Comparison of ENCODE assay signal across 1 cellular context in the genomic region with DNA sequence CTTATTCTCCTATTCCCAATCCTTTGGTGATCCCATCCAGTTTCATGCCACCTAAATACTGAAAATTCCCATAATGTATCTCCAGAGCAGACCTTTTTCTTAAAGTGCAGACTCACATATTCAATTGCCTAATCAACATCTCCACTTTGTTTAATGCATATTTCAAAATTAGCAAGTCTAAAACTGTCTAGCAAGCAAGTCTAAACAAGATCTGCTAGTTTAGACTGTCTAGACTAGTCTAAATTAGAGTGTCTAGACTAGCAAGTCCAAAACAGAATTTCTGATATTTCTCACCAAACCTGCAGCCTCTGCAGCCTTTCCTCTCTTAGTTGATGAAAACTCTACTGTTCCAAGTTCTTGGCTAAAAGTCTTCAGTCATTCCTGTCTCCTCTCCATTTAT.
TF ChIP-seq lines count a peak whose summit lies in the region.

No MANE protein-coding gene starts in this region.

TF ChIP-seq in GM23338, 12 proteins besides CTCF, POLR2A, EP300 and RAD21:
- TF ChIP-seq ZNF462 (CRISPR knock-in tag; IDR thresholded peaks at IDR 0.05), result no peak
- TF ChIP-seq CREB1 (CRISPR knock-in tag; IDR thresholded peaks at IDR 0.05; ENCODE audit: low read depth), result no peak
- no peak for TF ChIP-seq POLR2AphosphoS5 (IDR thresholded peaks at IDR 0.05; ENCODE audit: low read depth)
- TF ChIP-seq STAT1 (IDR thresholded peaks at IDR 0.05; ENCODE audit: unreplicated experiment), result no peak
- TF ChIP-seq NANOG (IDR thresholded peaks at IDR 0.05; ENCODE audit: borderline replicate concordance), result no peak
- TF ChIP-seq, protein P1, sequence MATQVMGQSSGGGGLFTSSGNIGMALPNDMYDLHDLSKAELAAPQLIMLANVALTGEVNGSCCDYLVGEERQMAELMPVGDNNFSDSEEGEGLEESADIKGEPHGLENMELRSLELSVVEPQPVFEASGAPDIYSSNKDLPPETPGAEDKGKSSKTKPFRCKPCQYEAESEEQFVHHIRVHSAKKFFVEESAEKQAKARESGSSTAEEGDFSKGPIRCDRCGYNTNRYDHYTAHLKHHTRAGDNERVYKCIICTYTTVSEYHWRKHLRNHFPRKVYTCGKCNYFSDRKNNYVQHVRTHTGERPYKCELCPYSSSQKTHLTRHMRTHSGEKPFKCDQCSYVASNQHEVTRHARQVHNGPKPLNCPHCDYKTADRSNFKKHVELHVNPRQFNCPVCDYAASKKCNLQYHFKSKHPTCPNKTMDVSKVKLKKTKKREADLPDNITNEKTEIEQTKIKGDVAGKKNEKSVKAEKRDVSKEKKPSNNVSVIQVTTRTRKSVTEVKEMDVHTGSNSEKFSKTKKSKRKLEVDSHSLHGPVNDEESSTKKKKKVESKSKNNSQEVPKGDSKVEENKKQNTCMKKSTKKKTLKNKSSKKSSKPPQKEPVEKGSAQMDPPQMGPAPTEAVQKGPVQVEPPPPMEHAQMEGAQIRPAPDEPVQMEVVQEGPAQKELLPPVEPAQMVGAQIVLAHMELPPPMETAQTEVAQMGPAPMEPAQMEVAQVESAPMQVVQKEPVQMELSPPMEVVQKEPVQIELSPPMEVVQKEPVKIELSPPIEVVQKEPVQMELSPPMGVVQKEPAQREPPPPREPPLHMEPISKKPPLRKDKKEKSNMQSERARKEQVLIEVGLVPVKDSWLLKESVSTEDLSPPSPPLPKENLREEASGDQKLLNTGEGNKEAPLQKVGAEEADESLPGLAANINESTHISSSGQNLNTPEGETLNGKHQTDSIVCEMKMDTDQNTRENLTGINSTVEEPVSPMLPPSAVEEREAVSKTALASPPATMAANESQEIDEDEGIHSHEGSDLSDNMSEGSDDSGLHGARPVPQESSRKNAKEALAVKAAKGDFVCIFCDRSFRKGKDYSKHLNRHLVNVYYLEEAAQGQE (IDR thresholded peaks at IDR 0.05; ENCODE audit: unreplicated experiment), result no peak
- TF ChIP-seq, protein P2, sequence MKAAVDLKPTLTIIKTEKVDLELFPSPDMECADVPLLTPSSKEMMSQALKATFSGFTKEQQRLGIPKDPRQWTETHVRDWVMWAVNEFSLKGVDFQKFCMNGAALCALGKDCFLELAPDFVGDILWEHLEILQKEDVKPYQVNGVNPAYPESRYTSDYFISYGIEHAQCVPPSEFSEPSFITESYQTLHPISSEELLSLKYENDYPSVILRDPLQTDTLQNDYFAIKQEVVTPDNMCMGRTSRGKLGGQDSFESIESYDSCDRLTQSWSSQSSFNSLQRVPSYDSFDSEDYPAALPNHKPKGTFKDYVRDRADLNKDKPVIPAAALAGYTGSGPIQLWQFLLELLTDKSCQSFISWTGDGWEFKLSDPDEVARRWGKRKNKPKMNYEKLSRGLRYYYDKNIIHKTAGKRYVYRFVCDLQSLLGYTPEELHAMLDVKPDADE (IDR thresholded peaks at IDR 0.05), result no peak
- TF ChIP-seq ZNF114 (CRISPR knock-in tag; IDR thresholded peaks at IDR 0.05), result no peak
- TF ChIP-seq EZH2phosphoT487 (IDR thresholded peaks at IDR 0.05; ENCODE audit: unreplicated experiment), result no peak
- no peak for TF ChIP-seq ZNF331 (CRISPR knock-in tag; IDR thresholded peaks at IDR 0.05; ENCODE audit: low read depth)
- TF ChIP-seq EZH2 (IDR thresholded peaks at IDR 0.05; ENCODE audit: low read depth, unreplicated experiment), result no peak
- TF ChIP-seq JUNB (IDR thresholded peaks at IDR 0.05; ENCODE audit: unreplicated experiment), result no peak
TF ChIP-seq in GM23338: peak in this region for 0.
